In the genomic region with DNA sequence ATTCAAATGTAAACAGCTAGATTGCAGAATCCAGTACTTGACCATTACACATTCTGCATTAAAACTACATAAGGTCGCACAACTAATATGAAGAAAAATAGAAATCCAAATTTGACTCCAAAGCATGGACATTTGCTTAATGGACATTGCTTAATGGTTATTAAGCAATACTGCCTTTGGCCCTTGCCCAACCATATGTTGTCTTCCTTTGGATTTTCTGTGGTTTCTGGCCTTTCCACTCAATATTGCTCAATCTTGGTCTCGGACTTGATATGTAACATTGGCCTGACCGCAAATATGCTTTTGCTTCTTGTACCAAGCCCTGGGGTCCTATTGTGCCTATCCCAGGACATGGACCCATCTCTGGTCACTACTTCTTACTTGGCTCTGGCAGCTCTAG, we compare ENCODE assay signal across 14 cellular contexts.
A peak's percentile ranks its signal among the peaks of the same experiment; 100 is the strongest.
DNase-seq lines count a peak whose midpoint lies in the region; TF ChIP-seq lines count a peak whose summit lies in the region.
"Had no signal": no experiment of that assay in that cellular context is flagged by ENCODE, and none has a peak within 500 bp of the region (broad histone marks: within the 10 kb centered on the region; RNA-seq: fewer than 3 reads in every experiment).

No MANE protein-coding gene starts in this region.

- intact Hi-C loops in OCI-LY7 (cut with micrococcal nuclease; ENCODE audit: unreplicated experiment), result no loop called here

- POLR2A ChIA-PET in OCI-LY7 (lab: Charles Lee), result interaction anchor here (0.7 kb wide), 1 partner anchor 10 kb away, joined by 3 read pairs; no protein-coding TSS in a partner anchor

- no peak overlapping the region for H3K27ac ChIP-seq in OCI-LY7 (ENCODE audit: low read depth, low read length, poor library complexity, severe bottlenecking)
- H3K27ac ChIP-seq: BLaER1 had no signal

- no peak overlapping the region for H3K4me2 ChIP-seq in OCI-LY7 (ENCODE audit: low read length)
- H3K4me2 ChIP-seq: BLaER1 had no signal

- H3K79me2 ChIP-seq in OCI-LY7 (ENCODE audit: insufficient read depth, low read depth, low read length), result no peaks in the 10 kb centered on the region

- no peak overlapping the region for H2AFZ ChIP-seq in OCI-LY7 (ENCODE audit: low read length)

- CTCF ChIA-PET in OCI-LY7 (lab: Charles Lee; ENCODE audit: unreplicated experiment), result no interaction called here

- DNase-seq in AML-193 (lab: John Stamatoyannopoulos, UW) (peak; percentile 42 to 49), NOMO-1 treated with DMSO at 0.1 percent for 48 hours (lab: John Stamatoyannopoulos, UW; ENCODE audit: unreplicated experiment) (peak; percentile 13), fibroblast of peridontal ligament (ENCODE audit: extremely low read depth) (peak; percentile 16), myocyte (ENCODE audit: low read depth) (peak; percentile 73), DMS79 (lab: John Stamatoyannopoulos, UW) (no peak), NK-92 (lab: John Stamatoyannopoulos, UW; ENCODE audit: unreplicated experiment) (no peak), OCI-LY7 (ENCODE audit: low spot score) (no peak), NCI-H1092 (lab: John Stamatoyannopoulos, UW) (no peak)
- DNase-seq: activated CD4-positive, alpha-beta memory T cell treated with anti-CD3 and anti-CD28 coated beads, Interleukin-2, amount 10 ng/mL, durations not matched to agents 7 days and 5 days; DND-41; esophagus squamous epithelium; kidney glomerular epithelial cell; PC-3 had no signal

- H3K9me3 ChIP-seq in OCI-LY7 (ENCODE audit: low read length), result no peaks in the 10 kb centered on the region
- H3K9me3 ChIP-seq: BLaER1, esophagus squamous epithelium had no signal

- no peak for TF ChIP-seq CTCF in OCI-LY7 (conservative IDR thresholded peaks at IDR 0.05; ENCODE audit: low read length)

- H4K20me1 ChIP-seq in OCI-LY7 (ENCODE audit: insufficient read depth, low read length), result no peaks in the 10 kb centered on the region
- H4K20me1 ChIP-seq: BLaER1 had no signal

- no peak overlapping the region for H3K4me3 ChIP-seq in OCI-LY7 (ENCODE audit: low read depth, low read length, poor library complexity, severe bottlenecking)
- H3K4me3 ChIP-seq: BLaER1, esophagus squamous epithelium had no signal

- no peaks in the 10 kb centered on the region for H3K9me2 ChIP-seq in OCI-LY7 (ENCODE audit: insufficient read depth, low read length)

- no TSS peak for BruUV-seq in OCI-LY7 (replicated peaks; lab: Mats Ljungman, UMichigan)

- H3K36me3 ChIP-seq in OCI-LY7 (ENCODE audit: insufficient read depth, low read length), result no peaks in the 10 kb centered on the region
- H3K36me3 ChIP-seq: BLaER1, esophagus squamous epithelium had no signal

- no peaks in the 10 kb centered on the region for H3K4me1 ChIP-seq in OCI-LY7 (ENCODE audit: insufficient read depth, low read length, poor library complexity, severe bottlenecking)
- H3K4me1 ChIP-seq: esophagus squamous epithelium had no signal

Comparison
In these comparisons a context has a peak if more than half of its experiments do, and no peak if none do; other contexts are left out.
1. DNase-seq: peak in AML-193 (2 of 2), NOMO-1 treated with DMSO at 0.1 percent for 48 hours (single experiment), fibroblast of peridontal ligament (single experiment) and myocyte (single experiment); none in DMS79 (single experiment), NK-92 (single experiment), OCI-LY7 (single experiment) and NCI-H1092 (single experiment).